8 cellular contexts compared by ENCODE assay signal in the genomic region with DNA sequence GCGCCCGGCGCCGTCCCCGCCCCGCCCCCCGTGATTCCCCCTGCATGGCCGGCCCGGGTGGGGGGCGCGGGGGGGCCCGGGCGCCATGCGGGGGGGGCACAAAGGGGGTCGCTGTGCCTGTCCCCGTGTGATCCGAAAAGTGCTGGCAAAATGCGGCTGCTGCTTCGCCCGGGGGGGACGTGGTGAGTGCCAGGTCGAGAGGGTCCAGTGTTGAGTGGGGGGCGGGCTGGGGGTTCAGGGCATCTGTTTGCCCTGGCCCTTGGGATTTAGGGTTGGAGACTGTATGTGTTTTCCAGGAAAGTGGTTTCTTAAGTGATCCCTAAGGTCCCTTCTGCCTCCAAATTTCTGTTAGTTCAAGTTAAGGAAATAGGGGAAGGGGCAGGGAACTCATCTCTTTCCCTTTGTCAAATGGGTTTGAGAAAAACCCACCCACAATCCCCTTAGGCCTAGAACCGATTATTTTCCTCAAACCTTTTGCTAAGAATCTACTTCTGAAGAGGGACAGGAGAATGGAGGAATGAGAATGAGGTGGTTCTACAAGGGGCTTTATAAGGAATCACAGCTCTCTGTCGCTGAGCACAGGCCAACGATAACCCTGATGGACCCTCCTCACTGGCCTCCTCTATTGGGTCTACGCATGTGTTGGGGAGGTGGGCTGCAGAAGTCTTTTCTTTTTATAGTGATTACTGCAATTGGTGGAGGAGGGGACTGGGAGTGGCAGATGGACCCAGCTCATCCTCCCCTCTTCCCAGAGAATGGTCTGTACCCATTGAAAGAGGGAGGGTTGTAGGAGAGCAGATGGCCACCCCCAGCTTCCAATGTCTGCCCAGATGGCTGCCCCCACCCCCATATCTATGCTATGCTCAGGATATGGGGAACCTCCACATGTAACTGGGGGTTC. TPM values are rescaled to one million over a fixed set of nuclear protein-coding genes. Genes with fewer than 3 reads are reported as not detected.
A peak's percentile ranks its signal among the peaks of the same experiment; 100 is the strongest.
DNase-seq lines count a peak whose midpoint lies in the region; ATAC-seq and TF ChIP-seq lines count a peak whose summit lies in the region.

No MANE protein-coding gene starts in this region.

- no peaks in the 10 kb centered on the region for H3K9me3 Mint-ChIP-seq in CD8-positive, alpha-beta T cell

- WGBS in neuronal stem cell (ENCODE audit: extremely low coverage in 2 of 2, insufficient read length in 2 of 2, insufficient replicate concordance in 1 of 2), 2 donors: no CpG with 5 or more reads among the region's 27 CpGs

- no peak overlapping the region for H2BK12ac ChIP-seq in neuronal stem cell (ENCODE audit: low read length)

- H4K8ac ChIP-seq in neuronal stem cell (ENCODE audit: low read depth, low read length): no peak overlapping the region

- H2BK5ac ChIP-seq in neuronal stem cell (ENCODE audit: low read length): peak overlapping the region; percentile 84

- CTCF ChIA-PET in CD8-positive, alpha-beta T cell (lab: Charles Lee): interaction anchor here (1.1 to 5.1 kb wide), 4 partner anchors 10 to 144 kb away, joined by 3 to 28 read pairs (median 4); no protein-coding TSS in a partner anchor

- no peak overlapping the region for H3K4ac ChIP-seq in neuronal stem cell (ENCODE audit: low read length)

- no peak overlapping the region for H3K27ac Mint-ChIP-seq in CD8-positive, alpha-beta T cell

- peak overlapping the region; percentile 78 for H3K4me3 Mint-ChIP-seq in CD8-positive, alpha-beta T cell

- peaks cover 9% of the 10 kb centered on the region for H3K4me1 Mint-ChIP-seq in CD8-positive, alpha-beta T cell (ENCODE audit: low read depth)

- peak overlapping the region; percentile 84 for H3K18ac ChIP-seq in neuronal stem cell (ENCODE audit: low read length)

- no peak for TF ChIP-seq CTCF in CD8-positive, alpha-beta T cell (IDR thresholded peaks at IDR 0.05)
- no peak for TF ChIP-seq CTCF in colonic mucosa (IDR thresholded peaks at IDR 0.05)

- peaks cover 11% of the 10 kb centered on the region for H3K4me1 ChIP-seq in CD8-positive, alpha-beta T cell (ENCODE audit: insufficient read depth, low read length)
- H3K4me1 ChIP-seq in colonic mucosa: no peaks in the 10 kb centered on the region
- peaks cover 6 to 9% of the 10 kb centered on the region in 2 donors for H3K4me1 ChIP-seq in neuronal stem cell (ENCODE audit: control insufficient read depth in 2 of 2, insufficient read depth in 1 of 2, low read depth in 1 of 2, low read length in 2 of 2)

- POLR2A ChIA-PET in CD8-positive, alpha-beta T cell (lab: Charles Lee): interaction anchor here (0.9 kb wide), 1 partner anchor 12 kb away, joined by 3 read pairs; no protein-coding TSS in a partner anchor

- peak overlapping the region; percentile 97 for H2AFZ ChIP-seq in neuronal stem cell (ENCODE audit: low read length)

- H3K9me3 ChIP-seq in CD8-positive, alpha-beta T cell (ENCODE audit: low read length): no peaks in the 10 kb centered on the region
- H3K9me3 ChIP-seq in colonic mucosa (no peaks in the 10 kb centered on the region), neuronal stem cell (replicated peaks in 1 of 2; ENCODE audit: control insufficient read depth in 2 of 2, insufficient read depth in 1 of 2, low read depth in 1 of 2, low read length in 2 of 2) (no peaks in the 10 kb centered on the region)

- no peaks in the 10 kb centered on the region for H3K27me3 ChIP-seq in CD8-positive, alpha-beta T cell (ENCODE audit: insufficient read depth, low read length)
- H3K27me3 ChIP-seq in colonic mucosa: peaks cover 24% of the 10 kb centered on the region
- H3K27me3 ChIP-seq in neuronal stem cell (ENCODE audit: control insufficient read depth in 3 of 3, insufficient read depth in 3 of 3, low read depth in 1 of 3, low read length in 3 of 3): peaks cover 0 to 6% (median 0%) of the 10 kb centered on the region in 3 experiments

- peaks cover 23% of the 10 kb centered on the region for H3K27me3 Mint-ChIP-seq in CD8-positive, alpha-beta T cell (ENCODE audit: low read depth)

- peaks cover 14% of the 10 kb centered on the region for H3K36me3 Mint-ChIP-seq in CD8-positive, alpha-beta T cell

- H2BK15ac ChIP-seq in neuronal stem cell (ENCODE audit: low read length): no peak overlapping the region

- intact Hi-C loops in CD8-positive, alpha-beta T cell (cut with DNase I, micrococcal nuclease): no loop called here
- intact Hi-C loops in colonic mucosa (cut with DNase I): no loop called here

- H3K36me3 ChIP-seq in CD8-positive, alpha-beta T cell (ENCODE audit: insufficient read depth, low read length): peaks cover 4% of the 10 kb centered on the region
- H3K36me3 ChIP-seq in colonic mucosa (no peaks in the 10 kb centered on the region), neuronal stem cell (replicated peaks in 1 of 2; ENCODE audit: control insufficient read depth in 2 of 2, insufficient read depth in 2 of 2, low read length in 2 of 2) (peaks cover 28 to 63% of the 10 kb centered on the region in 2 donors)

- H2AK5ac ChIP-seq in neuronal stem cell (ENCODE audit: low read depth, low read length): peak overlapping the region; percentile 66

- no peak overlapping the region for H4K91ac ChIP-seq in neuronal stem cell (ENCODE audit: low read depth, low read length, poor library complexity)

- H2BK120ac ChIP-seq in neuronal stem cell (ENCODE audit: low read depth, low read length): no peak overlapping the region

- H3K23ac ChIP-seq in neuronal stem cell (ENCODE audit: low read depth, low read length, poor library complexity): no peak overlapping the region

- no peaks in the 10 kb centered on the region for H3K79me1 ChIP-seq in neuronal stem cell (ENCODE audit: low read depth, low read length)

- H3K27ac ChIP-seq in CD8-positive, alpha-beta T cell (ENCODE audit: low read depth, low read length): no peak overlapping the region
- H3K27ac ChIP-seq in colonic mucosa (peak overlapping the region; percentile 60), neuronal stem cell (replicated peaks; ENCODE audit: low read length) (no peak overlapping the region)

- peak overlapping the region; percentile 81 for H3K4me2 ChIP-seq in neuronal stem cell (ENCODE audit: insufficient read depth, low read length, poor library complexity, severe bottlenecking)

- H3K4me3 ChIP-seq in CD8-positive, alpha-beta T cell (ENCODE audit: low read depth, low read length): peak overlapping the region; percentile 15
- H3K4me3 ChIP-seq in colonic mucosa (peak overlapping the region; percentile 45), neuronal stem cell (ENCODE audit: low read length in 2 of 2) (peak overlapping the region; percentile 61 to 69)

- no peak for DNase-seq in CD8-positive, alpha-beta T cell
- DNase-seq in NCI-H1694 treated with DMSO at 0.1 percent for 48 hours (lab: John Stamatoyannopoulos, UW) (peak; percentile 83), colonic mucosa (no peak), neuronal stem cell (ENCODE audit: low spot score) (no peak), NCI-H187 (lab: John Stamatoyannopoulos, UW) (no peak), DMS79 treated with DMSO at 0.1 percent for 48 hours (lab: John Stamatoyannopoulos, UW) (no peak)

- no peak for ATAC-seq in CD8-positive, alpha-beta T cell
- no peak for ATAC-seq in GM21786 (IDR thresholded peaks at IDR 0.05; ENCODE audit: unreplicated experiment)
- ATAC-seq in HG03108 (IDR thresholded peaks at IDR 0.05; ENCODE audit: unreplicated experiment): no peak

- no peak overlapping the region for H3K14ac ChIP-seq in neuronal stem cell (ENCODE audit: low read length)

- H3K9ac ChIP-seq in colonic mucosa (ENCODE audit: low read depth in 2 of 2, low read length in 2 of 2) (peak overlapping the region in 1 of 2 donors; percentile 12), neuronal stem cell (ENCODE audit: low read depth, low read length, poor library complexity) (peak overlapping the region; percentile 67)

RNA-seq across cellular contexts. Expression of a gene that starts 0.8 kb away (rescaled TPM):
- total RNA-seq in CD8-positive, alpha-beta T cell: under 1 TPM; 0.33 to 0.36 TPM
- 10 to 100 TPM in 1 of 2 donors, 1 to 10 TPM in 1; 2.4 to 12.8 TPM for total RNA-seq in colonic mucosa
- 14.2 TPM for polyA plus RNA-seq in neuronal stem cell (2013, experiment 1 of 2)
- polyA plus RNA-seq in neuronal stem cell (2013, experiment 2 of 2): 13.8 TPM

RNA-seq across cellular contexts. Expression of a gene that starts 7.4 kb away (rescaled TPM):
- total RNA-seq in CD8-positive, alpha-beta T cell: 10 to 100 TPM; 33.2 to 33.7 TPM
- total RNA-seq in colonic mucosa: 1 to 10 TPM; 3.4 to 7.4 TPM
- 66.7 TPM for polyA plus RNA-seq in neuronal stem cell (2013, experiment 1 of 2)
- 64.9 TPM for polyA plus RNA-seq in neuronal stem cell (2013, experiment 2 of 2)

RNA-seq across cellular contexts. Expression of a gene that starts 20.9 kb away (rescaled TPM):
- not detected for total RNA-seq in CD8-positive, alpha-beta T cell
- under 1 TPM; 0.32 to 0.88 TPM for total RNA-seq in colonic mucosa
- polyA plus RNA-seq in neuronal stem cell (2013, experiment 1 of 2): 1.8 TPM
- 1.6 TPM for polyA plus RNA-seq in neuronal stem cell (2013, experiment 2 of 2)

RNA-seq across cellular contexts. Expression of a gene that starts 21.1 kb away (rescaled TPM):
- 10 to 100 TPM; 16.4 to 20.1 TPM for total RNA-seq in CD8-positive, alpha-beta T cell
- total RNA-seq in colonic mucosa: 10 to 100 TPM; 43.6 to 60.2 TPM
- polyA plus RNA-seq in neuronal stem cell (2013, experiment 1 of 2): 9.6 TPM
- polyA plus RNA-seq in neuronal stem cell (2013, experiment 2 of 2): 9.4 TPM

Comparison
In these comparisons a context has a peak if more than half of its experiments do, and no peak if none do; other contexts are left out.
1. H3K4me3 ChIP-seq: peak in every context shown above with its lines; median percentile 65 in neuronal stem cell; 45 in colonic mucosa; 15 in CD8-positive, alpha-beta T cell.
2. RNA of a gene that starts 7.4 kb away (total RNA-seq): 33.2 to 33.7 TPM in CD8-positive, alpha-beta T cell; 3.4 to 7.4 TPM in colonic mucosa; every median in the first group is over 4 times any median in the second.